9 cellular contexts compared by ENCODE assay signal in the genomic region with DNA sequence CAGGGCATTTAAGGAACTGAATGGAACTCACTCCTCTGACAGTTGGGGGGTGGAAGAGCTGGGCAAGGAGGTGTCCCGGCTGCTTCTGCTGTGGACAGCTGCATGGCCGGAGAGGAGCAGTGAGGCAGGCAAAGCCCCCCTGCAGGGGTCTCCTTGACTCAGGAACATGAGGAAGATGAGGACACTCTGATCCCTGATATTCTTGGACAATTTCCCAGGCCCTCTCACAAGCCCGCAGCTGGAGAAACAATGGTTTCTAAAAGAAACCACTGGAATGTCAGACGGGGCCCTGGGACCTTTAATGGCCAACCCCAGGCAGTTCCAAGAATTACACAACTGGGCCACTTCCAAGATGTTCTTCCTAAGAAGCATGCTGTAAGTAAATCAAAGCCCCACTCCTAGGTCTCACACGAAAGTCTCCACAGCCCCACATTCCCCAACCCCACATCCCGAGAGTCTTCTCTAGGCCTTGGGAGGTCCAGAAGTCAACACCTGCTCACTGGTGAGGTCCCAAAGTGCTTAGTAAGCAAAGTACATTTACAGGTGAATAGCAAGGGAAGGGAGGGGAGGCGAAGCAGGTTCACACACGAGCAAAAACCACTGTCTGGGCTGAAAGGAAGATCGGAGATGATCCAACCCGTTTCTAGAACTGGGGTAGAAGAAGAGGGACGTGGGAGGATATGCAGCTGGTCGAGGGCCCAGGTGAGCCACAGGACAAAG. TPM values are rescaled to one million over a fixed set of nuclear protein-coding genes. Genes with fewer than 3 reads are reported as not detected.
A peak's percentile ranks its signal among the peaks of the same experiment; 100 is the strongest.
DNase-seq lines count a peak whose midpoint lies in the region; ATAC-seq and TF ChIP-seq lines count a peak whose summit lies in the region.
"Had no signal": no experiment of that assay in that cellular context is flagged by ENCODE, and none has a peak within 500 bp of the region (broad histone marks: within the 10 kb centered on the region; RNA-seq: fewer than 3 reads in every experiment).

No MANE protein-coding gene starts in this region.

- ATAC-seq in GM18909 (IDR thresholded peaks at IDR 0.05; ENCODE audit: poor library complexity, unreplicated experiment): no peak

- peak overlapping the region; percentile 71 to 96 (median 78) for H3K4me3 ChIP-seq in skeletal muscle tissue (ENCODE audit: low read length in 3 of 3)

- H3K9me3 ChIP-seq in skeletal muscle tissue (ENCODE audit: control insufficient read depth in 3 of 3, low read length in 3 of 3): no peaks in the 10 kb centered on the region

- H3K36me3 ChIP-seq in skeletal muscle tissue (ENCODE audit: control insufficient read depth in 3 of 3, insufficient read depth in 3 of 3, low read length in 3 of 3): peaks cover 0 to 7% (median 0%) of the 10 kb centered on the region in 3 donors

- H3K4me1 ChIP-seq in skeletal muscle tissue (ENCODE audit: control insufficient read depth in 3 of 3, insufficient read depth in 3 of 3, low read length in 3 of 3): peaks cover 43 to 54% (median 53%) of the 10 kb centered on the region in 3 donors

- H3K27ac ChIP-seq in VCaP (peak overlapping the region; percentile 68; the same call in 1 of the 2 replicates), skeletal muscle tissue (ENCODE audit: low read depth, low read length) (peak overlapping the region; percentile 70)

- H3K27me3 ChIP-seq in skeletal muscle tissue (ENCODE audit: control insufficient read depth in 3 of 3, insufficient read depth in 3 of 3, low read length in 3 of 3): no peaks in the 10 kb centered on the region

- no peak for TF ChIP-seq CTCF in VCaP (conservative IDR thresholded peaks at IDR 0.05)

- DNase-seq in GM03348 (ENCODE audit: low spot score) (peak; percentile 93), glomerular visceral epithelial cell (ENCODE audit: extremely low spot score) (peak; percentile 92), SW 1271 (lab: John Stamatoyannopoulos, UW) (no peak), NCI-H1436 (lab: John Stamatoyannopoulos, UW) (no peak)
- DNase-seq in activated CD4-positive, alpha-beta T cell treated with anti-CD3 and anti-CD28 coated beads, Interleukin-2, amount 50 U/mL, for 1 hour: no peak

- peak overlapping the region in 2 of 3 donors; percentile 51 to 95 for H3K9ac ChIP-seq in skeletal muscle tissue (ENCODE audit: low read depth in 1 of 3, low read length in 3 of 3)

RNA-seq across cellular contexts. Expression of gene CCDC86, which starts 1.0 kb away (rescaled TPM):
- 4.7 TPM for total RNA-seq in skeletal muscle tissue

RNA-seq across cellular contexts. Expression of gene PTGDR2, which starts 14.9 kb away (rescaled TPM):
- total RNA-seq in skeletal muscle tissue: 0.52 TPM

RNA-seq across cellular contexts. Expression of gene ZP1, which starts 26.5 kb away (rescaled TPM):
- total RNA-seq in skeletal muscle tissue: not detected
- total RNA-seq: mononuclear cell had no signal

RNA-seq across cellular contexts. Expression of gene MS4A10, which starts 55.7 kb away (rescaled TPM):
- not detected for total RNA-seq in skeletal muscle tissue
- total RNA-seq: mononuclear cell had no signal

Comparison
In these comparisons a context has a peak if more than half of its experiments do, and no peak if none do; other contexts are left out.
1. DNase-seq: peak in GM03348 (single experiment) and glomerular visceral epithelial cell (single experiment); none in SW 1271 (0 of 2), NCI-H1436 (single experiment) and activated CD4-positive, alpha-beta T cell treated with anti-CD3 and anti-CD28 coated beads, Interleukin-2, amount 50 U/mL, for 1 hour (single experiment).